12 cellular contexts compared by ENCODE assay signal in genomic region chr7:71868797-71869196, GRCh38.
DNase-seq lines count a peak whose midpoint lies in the region; ATAC-seq and TF ChIP-seq lines count a peak whose summit lies in the region.
"Had no signal": no experiment of that assay in that cellular context is flagged by ENCODE, and none has a peak within 500 bp of the region (broad histone marks: within the 10 kb centered on the region; RNA-seq: fewer than 3 reads in every experiment).

No MANE protein-coding gene starts in this region.

- no peak for ATAC-seq in GM18907 (IDR thresholded peaks at IDR 0.05; ENCODE audit: unreplicated experiment)

- peaks cover 8% of the 10 kb centered on the region for H3K4me1 Mint-ChIP-seq in CD14-positive monocyte
- H3K4me1 Mint-ChIP-seq: nephron had no signal

- no peak overlapping the region for H3K4me3 Mint-ChIP-seq in CD14-positive monocyte
- H3K4me3 Mint-ChIP-seq: activated T-cell treated with anti-CD3 and anti-CD28 coated beads, Interleukin-2, amount 50 U/mL, for 72 hours; nephron had no signal

- no peaks in the 10 kb centered on the region for H3K36me3 Mint-ChIP-seq in CD14-positive monocyte

- H3K27ac Mint-ChIP-seq in CD14-positive monocyte: peak overlapping the region; percentile 18 to 86 (median 70)
- H3K27ac Mint-ChIP-seq: activated T-cell treated with anti-CD3 and anti-CD28 coated beads, Interleukin-2, amount 50 U/mL, for 72 hours; nephron had no signal

- intact Hi-C loops in CD14-positive monocyte (cut with micrococcal nuclease): no loop called here

- peaks cover 0 to 1% (median 1%) of the 10 kb centered on the region in 3 donors for H3K27me3 Mint-ChIP-seq in CD14-positive monocyte (ENCODE audit: low read depth in 3 of 3)

- no peak for TF ChIP-seq CTCF in CD14-positive monocyte (IDR thresholded peaks at IDR 0.05)

- DNase-seq in CD14-positive monocyte (ENCODE audit: low spot score) (peak; percentile 50), KG1 (lab: John Stamatoyannopoulos, UW) (peak; percentile 34), SW480 (ENCODE audit: low spot score) (peak; percentile 69), islet precursor cell (peak; percentile 82), SKM-1 treated with dmso at 0.1 percent for 144 hours (lab: John Stamatoyannopoulos, UW; ENCODE audit: unreplicated experiment) (no peak), NCI-H2081 (lab: John Stamatoyannopoulos, UW) (no peak), cerebellum (ENCODE audit: low spot score) (no peak)
- DNase-seq: NCI-H1436, PC-9 had no signal

- peaks cover 8 to 36% (median 20%) of the 10 kb centered on the region in 7 donors for H3K9me3 Mint-ChIP-seq in CD14-positive monocyte
- H3K9me3 Mint-ChIP-seq: nephron had no signal

Comparison
In these comparisons a context has a peak if more than half of its experiments do, and no peak if none do; other contexts are left out.
1. DNase-seq: peak in CD14-positive monocyte (single experiment), KG1 (single experiment), SW480 (single experiment) and islet precursor cell (single experiment); none in SKM-1 treated with dmso at 0.1 percent for 144 hours (single experiment), NCI-H2081 (0 of 2) and cerebellum (single experiment).